ENCODE assay signal across 18 cellular contexts in genomic region chr9:107360098-107360497, GRCh38.
A peak's percentile ranks its signal among the peaks of the same experiment; 100 is the strongest.
DNase-seq lines count a peak whose midpoint lies in the region; ATAC-seq and TF ChIP-seq lines count a peak whose summit lies in the region.
"Had no signal": no experiment of that assay in that cellular context is flagged by ENCODE, and none has a peak within 500 bp of the region (broad histone marks: within the 10 kb centered on the region; RNA-seq: fewer than 3 reads in every experiment).

No MANE protein-coding gene starts in this region.

- no peaks in the 10 kb centered on the region for H3K4me1 ChIP-seq in IMR-90 (ENCODE audit: control insufficient read depth, insufficient read depth, low read length)
- no peaks in the 10 kb centered on the region for H3K4me1 ChIP-seq in mesendoderm (ENCODE audit: control insufficient read depth, low read depth, low read length)
- H3K4me1 ChIP-seq: A549 had no signal

- no peak overlapping the region for H2AK9ac ChIP-seq in IMR-90 (replicated peaks; ENCODE audit: low read depth, low read length, poor library complexity)

- H3K27me3 ChIP-seq in IMR-90 (ENCODE audit: control insufficient read depth, insufficient read depth, low read length) (no peaks in the 10 kb centered on the region; the same call in 1 of the 2 replicates), dorsolateral prefrontal cortex (peaks cover 0 to 3% (median 0%) of the 10 kb centered on the region in 45 donors), mesendoderm (ENCODE audit: insufficient read depth, low read length, poor library complexity) (no peaks in the 10 kb centered on the region)

- no peaks in the 10 kb centered on the region for H3K79me2 ChIP-seq in mesendoderm (ENCODE audit: control insufficient read depth, insufficient read depth, low read length)

- ATAC-seq in IMR-90 (ENCODE audit: low read depth) (no peak), left colon (no peak)
- ATAC-seq: A549 had no signal

- no peaks in the 10 kb centered on the region for H3K9me1 ChIP-seq in IMR-90 (ENCODE audit: insufficient read depth, low read length)

- no peak overlapping the region for H2BK15ac ChIP-seq in IMR-90 (ENCODE audit: low read depth, low read length)
- no peak overlapping the region for H2BK15ac ChIP-seq in mesendoderm (replicated peaks; ENCODE audit: low read depth)

- in situ Hi-C loops in IMR-90 (cut with MboI; ENCODE audit: low sequenced_read_pairs): no loop called here

- H4K5ac ChIP-seq in IMR-90 (ENCODE audit: low read depth, low read length) (no peak overlapping the region), mesendoderm (ENCODE audit: low read length) (no peak overlapping the region)

- H4K91ac ChIP-seq in IMR-90 (ENCODE audit: insufficient read depth, low read depth, low read length): no peak overlapping the region

- H3K56ac ChIP-seq in IMR-90 (ENCODE audit: extremely low read depth, insufficient read depth, low read length) (no peak overlapping the region), mesendoderm (ENCODE audit: low read length) (no peak overlapping the region)

- no peaks in the 10 kb centered on the region for H4K20me1 ChIP-seq in IMR-90 (ENCODE audit: insufficient read depth, low read length)

- H2BK20ac ChIP-seq in IMR-90 (ENCODE audit: low read depth, low read length): no peak overlapping the region

- H3K23ac ChIP-seq in IMR-90 (ENCODE audit: low read depth, low read length) (no peak overlapping the region), mesendoderm (ENCODE audit: low read length) (peak overlapping the region; percentile 8)

- POLR2A ChIA-PET in IMR-90 (lab: Charles Lee; ENCODE audit: unreplicated experiment): no interaction called here

- H3K9ac ChIP-seq in IMR-90 (ENCODE audit: low read depth, low read length) (no peak overlapping the region), mesendoderm (ENCODE audit: low read length) (no peak overlapping the region)

- no peak overlapping the region for H3K4ac ChIP-seq in IMR-90 (ENCODE audit: low read depth, low read length)
- no peak overlapping the region for H3K4ac ChIP-seq in mesendoderm (ENCODE audit: low read depth, low read length)

- dilution Hi-C loops in IMR-90 (cut with HindIII; ENCODE audit: low sequenced_read_pairs, unreplicated experiment): no loop called here

- H2AK5ac ChIP-seq in IMR-90 (ENCODE audit: low read depth, low read length) (no peak overlapping the region), mesendoderm (ENCODE audit: low read length) (no peak overlapping the region)

- H3K79me1 ChIP-seq in IMR-90 (ENCODE audit: low read depth in 1 of 2, low read length in 2 of 2): no peaks in the 10 kb centered on the region
- no peaks in the 10 kb centered on the region for H3K79me1 ChIP-seq in mesendoderm (ENCODE audit: low read length)

- intact Hi-C loops in IMR-90 (cut with micrococcal nuclease) (no loop called here), dorsolateral prefrontal cortex (cut with DNase I) (no loop called here), left colon (cut with DNase I, micrococcal nuclease) (no loop called here)

- TF ChIP-seq CTCF in IMR-90 (conservative IDR thresholded peaks at IDR 0.05; ENCODE audit: low read depth, low read length) (no peak), dorsolateral prefrontal cortex (IDR thresholded peaks at IDR 0.05 in 54 of 56, conservative IDR thresholded peaks at IDR 0.05 in 2 of 56; ENCODE audit: low read depth in 1 of 56, partially characterized antibody in 56 of 56) (no peak)

- no peak overlapping the region for H3K4me2 ChIP-seq in IMR-90 (ENCODE audit: low read depth, low read length)
- H3K4me2 ChIP-seq in mesendoderm (ENCODE audit: low read length): no peak overlapping the region
- H3K4me2 ChIP-seq: A549 had no signal

- H3K18ac ChIP-seq in IMR-90 (ENCODE audit: low read depth, low read length): no peak overlapping the region
- no peak overlapping the region for H3K18ac ChIP-seq in mesendoderm (ENCODE audit: low read length)

- H3K36me3 ChIP-seq in IMR-90 (ENCODE audit: control insufficient read depth, insufficient read depth, low read length) (no peaks in the 10 kb centered on the region), mesendoderm (ENCODE audit: control insufficient read depth, insufficient read depth, low read length) (no peaks in the 10 kb centered on the region)

- CTCF ChIA-PET in IMR-90 (lab: Yijun Ruan, JAX): no interaction called here

- H2BK120ac ChIP-seq in IMR-90 (ENCODE audit: low read depth, low read length) (no peak overlapping the region), mesendoderm (ENCODE audit: low read depth, low read length) (no peak overlapping the region)

- 71% methylated on average over 3 of the region's 7 CpGs; no CpG with 5 or more reads in 1 of the 2 experiments for WGBS in IMR-90 (ENCODE audit: extremely low coverage in 2 of 2, insufficient read length in 1 of 2), 2 experiments
- WGBS in mesendoderm (ENCODE audit: extremely low coverage, insufficient coverage, low lambda C conversion rate): no CpG with 5 or more reads among the region's 7 CpGs

- TF ChIP-seq POLR2A in IMR-90 (IDR thresholded peaks at IDR 0.05; ENCODE audit: low read depth, low read length): no peak

- H3K4me3 ChIP-seq in IMR-90 (ENCODE audit: insufficient read depth, low read depth, low read length) (no peak overlapping the region), dorsolateral prefrontal cortex (no peak overlapping the region), mesendoderm (ENCODE audit: low read length) (no peak overlapping the region)
- H3K4me3 ChIP-seq: A549 had no signal

- H3K27ac ChIP-seq in IMR-90 (ENCODE audit: insufficient read depth, low read length): no peak overlapping the region
- H3K27ac ChIP-seq in dorsolateral prefrontal cortex: no peak overlapping the region
- no peak overlapping the region for H3K27ac ChIP-seq in mesendoderm (ENCODE audit: low read depth, low read length)
- H3K27ac ChIP-seq: 22Rv1, A549, C4-2B had no signal

- H4K8ac ChIP-seq in IMR-90 (ENCODE audit: low read depth in 2 of 2, low read length in 2 of 2): no peak overlapping the region
- H4K8ac ChIP-seq in mesendoderm (ENCODE audit: low read depth, low read length): no peak overlapping the region

- H2BK5ac ChIP-seq in IMR-90 (ENCODE audit: low read depth, low read length, poor library complexity, severe bottlenecking) (no peak overlapping the region), mesendoderm (ENCODE audit: low read length) (no peak overlapping the region)

- no peak overlapping the region for H2AFZ ChIP-seq in IMR-90 (replicated peaks; ENCODE audit: low read length, poor library complexity)

- BruUV-seq in IMR-90 (replicated peaks; lab: Mats Ljungman, UMichigan): no TSS peak

- TF ChIP-seq RAD21 in IMR-90 (IDR thresholded peaks at IDR 0.05; ENCODE audit: low read length): no peak

- no peaks in the 10 kb centered on the region for H3K9me3 ChIP-seq in IMR-90 (ENCODE audit: control insufficient read depth, insufficient read depth, low read length)
- H3K9me3 ChIP-seq: A549, Caco-2 had no signal

- DNase-seq in Daoy (ENCODE audit: low read depth) (peak; percentile 26), IMR-90 (peak; percentile 27), dorsolateral prefrontal cortex (peak in 6 of 10 donors; percentile 19 to 74 (median 44)), mesendoderm (no peak), epidermal melanocyte (ENCODE audit: insufficient read length, low spot score) (no peak), HCEC 1CT (no peak), left colon (no peak)
- DNase-seq in activated T-cell treated with anti-CD3 and anti-CD28 coated beads, Interleukin-2, amount 50 U/mL, for 1 hour: no peak
- DNase-seq: AML-193; CD4-positive, alpha-beta T cell; DMS153; DMS79; GF-D8; H9 had no signal

- H3K14ac ChIP-seq in IMR-90 (replicated peaks; ENCODE audit: low read depth, low read length): no peak overlapping the region

TF ChIP-seq in IMR-90, 13 proteins besides CTCF, POLR2A, EP300 and RAD21:
- TF ChIP-seq RCOR1 (IDR thresholded peaks at IDR 0.05; ENCODE audit: insufficient replicate concordance, low read length) (no peak), NFE2L2 (IDR thresholded peaks at IDR 0.05; ENCODE audit: low read depth, low read length) (no peak), CEBPB (IDR thresholded peaks at IDR 0.05; ENCODE audit: low read depth, low read length) (no peak), MAZ (IDR thresholded peaks at IDR 0.05; ENCODE audit: borderline replicate concordance, low read depth, low read length) (no peak), ELK1 (IDR thresholded peaks at IDR 0.05; ENCODE audit: borderline replicate concordance, low read depth, low read length) (no peak), CHD1 (IDR thresholded peaks at IDR 0.05; ENCODE audit: low read depth, low read length) (no peak), RFX5 (IDR thresholded peaks at IDR 0.05; ENCODE audit: low read depth, low read length) (no peak), MAFK (IDR thresholded peaks at IDR 0.05; ENCODE audit: low read depth, low read length) (no peak), MXI1 (IDR thresholded peaks at IDR 0.05; ENCODE audit: borderline replicate concordance, low read depth, low read length) (no peak)
- TF ChIP-seq, protein P1, sequence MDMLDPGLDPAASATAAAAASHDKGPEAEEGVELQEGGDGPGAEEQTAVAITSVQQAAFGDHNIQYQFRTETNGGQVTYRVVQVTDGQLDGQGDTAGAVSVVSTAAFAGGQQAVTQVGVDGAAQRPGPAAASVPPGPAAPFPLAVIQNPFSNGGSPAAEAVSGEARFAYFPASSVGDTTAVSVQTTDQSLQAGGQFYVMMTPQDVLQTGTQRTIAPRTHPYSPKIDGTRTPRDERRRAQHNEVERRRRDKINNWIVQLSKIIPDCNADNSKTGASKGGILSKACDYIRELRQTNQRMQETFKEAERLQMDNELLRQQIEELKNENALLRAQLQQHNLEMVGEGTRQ (IDR thresholded peaks at IDR 0.05; ENCODE audit: low read depth, low read length): no peak

Comparison
In these comparisons a context has a peak if more than half of its experiments do, and no peak if none do; other contexts are left out.
1. DNase-seq: peak in Daoy (single experiment), IMR-90 (single experiment) and dorsolateral prefrontal cortex (6 of 10); none in mesendoderm (single experiment), epidermal melanocyte (single experiment), activated T-cell treated with anti-CD3 and anti-CD28 coated beads, Interleukin-2, amount 50 U/mL, for 1 hour (single experiment), HCEC 1CT (single experiment) and left colon (0 of 2).